ENCODE assay signal across 8 cellular contexts in genomic region chr14:89013098-89013504, GRCh38.
DNase-seq lines count a peak whose midpoint lies in the region; ATAC-seq, FAIRE-seq and TF ChIP-seq lines count a peak whose summit lies in the region.

No MANE protein-coding gene starts in this region.

- peaks cover 0 to 13% of the 10 kb centered on the region in 2 donors for H3K27me3 ChIP-seq in tibial artery

- DNase-seq in activated naive CD4-positive, alpha-beta T cell treated with anti-CD3 and anti-CD28 coated beads, Interleukin-2, amount 10 ng/mL, durations not matched to agents 7 days and 5 days, result peak; percentile 32
- DNase-seq in activated naive CD4-positive, alpha-beta T cell (lab: John Stamatoyannopoulos, UW), result no peak
- DNase-seq in NCI-H69 (lab: John Stamatoyannopoulos, UW) (peak; percentile 75), immature natural killer cell (no peak), tibial artery (no peak)
- peak; percentile 24 for DNase-seq in stimulated activated naive CD8-positive, alpha-beta T cell treated with anti-CD3 and anti-CD28 coated beads, Interleukin-15, Interleukin-2, amounts not matched to agents 100 U/mL and 50 U/mL, for 24 hours

- H3K36me3 ChIP-seq in tibial artery, result no peaks in the 10 kb centered on the region

- intact Hi-C loops in tibial artery (cut with DNase I; ENCODE audit: low total_unique reads), result no loop called here

- no peaks in the 10 kb centered on the region for H3K4me1 ChIP-seq in tibial artery

- no peak overlapping the region for H3K27ac ChIP-seq in tibial artery

- H3K4me3 Mint-ChIP-seq in activated naive CD4-positive, alpha-beta T cell treated with anti-CD3 and anti-CD28 coated beads, Interleukin-2, amount 10 ng/mL, durations not matched to agents 7 days and 5 days, result no peak overlapping the region
- no peak overlapping the region for H3K4me3 Mint-ChIP-seq in immature natural killer cell

- no peaks in the 10 kb centered on the region for H3K9me3 ChIP-seq in tibial artery

- no peak overlapping the region for H3K27ac Mint-ChIP-seq in activated naive CD4-positive, alpha-beta T cell treated with anti-CD3 and anti-CD28 coated beads, Interleukin-2, amount 10 ng/mL, durations not matched to agents 7 days and 5 days
- no peak overlapping the region for H3K27ac Mint-ChIP-seq in immature natural killer cell

- no peaks in the 10 kb centered on the region for H3K36me3 Mint-ChIP-seq in activated naive CD4-positive, alpha-beta T cell treated with anti-CD3 and anti-CD28 coated beads, Interleukin-2, amount 10 ng/mL, durations not matched to agents 7 days and 5 days
- H3K36me3 Mint-ChIP-seq in immature natural killer cell, result no peaks in the 10 kb centered on the region

- no peaks in the 10 kb centered on the region for H3K4me1 Mint-ChIP-seq in activated naive CD4-positive, alpha-beta T cell treated with anti-CD3 and anti-CD28 coated beads, Interleukin-2, amount 10 ng/mL, durations not matched to agents 7 days and 5 days
- H3K4me1 Mint-ChIP-seq in immature natural killer cell, result no peaks in the 10 kb centered on the region

- CTCF ChIA-PET in activated naive CD4-positive, alpha-beta T cell treated with anti-CD3 and anti-CD28 coated beads, Interleukin-2, amount 10 ng/mL, durations not matched to agents 7 days and 5 days (lab: Charles Lee), result no interaction called here

- peak; percentile 40 for ATAC-seq in stimulated activated naive CD8-positive, alpha-beta T cell treated with anti-CD3 and anti-CD28 coated beads, Interleukin-15, Interleukin-2, amounts not matched to agents 100 U/mL and 50 U/mL, for 24 hours
- ATAC-seq in GM18511 (IDR thresholded peaks at IDR 0.05; ENCODE audit: unreplicated experiment), result no peak

- peak; percentile 36 for FAIRE-seq in colon (lab: Jason Lieb, UNC)

- no peak overlapping the region for H3K4me3 ChIP-seq in tibial artery

- TF ChIP-seq CTCF in tibial artery (IDR thresholded peaks at IDR 0.05), result no peak

- H3K27me3 Mint-ChIP-seq in activated naive CD4-positive, alpha-beta T cell treated with anti-CD3 and anti-CD28 coated beads, Interleukin-2, amount 10 ng/mL, durations not matched to agents 7 days and 5 days, result peaks cover 9% of the 10 kb centered on the region
- peaks cover 0 to 10% (median 6%) of the 10 kb centered on the region in 3 donors for H3K27me3 Mint-ChIP-seq in immature natural killer cell (ENCODE audit: low read depth in 3 of 3)

- H3K9me3 Mint-ChIP-seq in activated naive CD4-positive, alpha-beta T cell treated with anti-CD3 and anti-CD28 coated beads, Interleukin-2, amount 10 ng/mL, durations not matched to agents 7 days and 5 days, result no peaks in the 10 kb centered on the region
- H3K9me3 Mint-ChIP-seq in immature natural killer cell, result no peaks in the 10 kb centered on the region

Comparison
In these comparisons a context has a peak if more than half of its experiments do, and no peak if none do; other contexts are left out.
1. DNase-seq: peak in activated naive CD4-positive, alpha-beta T cell treated with anti-CD3 and anti-CD28 coated beads, Interleukin-2, amount 10 ng/mL, durations not matched to agents 7 days and 5 days (single experiment), NCI-H69 (single experiment) and stimulated activated naive CD8-positive, alpha-beta T cell treated with anti-CD3 and anti-CD28 coated beads, Interleukin-15, Interleukin-2, amounts not matched to agents 100 U/mL and 50 U/mL, for 24 hours (single experiment); none in activated naive CD4-positive, alpha-beta T cell (0 of 4), immature natural killer cell (0 of 3) and tibial artery (0 of 2).